ENCODE assay signal across 28 cellular contexts in the genomic region with DNA sequence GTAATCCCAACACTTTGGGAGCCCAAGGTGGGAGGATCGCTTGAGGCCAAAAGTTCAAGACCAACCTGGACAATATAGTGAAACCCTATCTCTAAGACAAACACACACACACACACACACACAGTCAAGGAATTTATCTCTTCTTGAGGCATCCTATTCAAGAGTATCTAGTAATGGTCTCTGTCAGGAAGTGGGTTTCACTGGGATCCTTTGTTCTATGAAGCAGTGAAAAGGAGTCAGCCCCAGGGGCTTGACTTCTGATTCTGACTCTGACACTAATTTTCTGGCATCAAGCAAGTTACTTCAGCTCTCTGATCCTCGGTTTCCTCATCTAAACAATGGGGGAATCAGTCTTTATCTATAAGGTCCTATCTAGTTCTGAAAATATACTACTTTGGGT.
"Had no signal": no experiment of that assay in that cellular context is flagged by ENCODE, and none has a peak within 500 bp of the region (broad histone marks: within the 10 kb centered on the region; RNA-seq: fewer than 3 reads in every experiment).

No MANE protein-coding gene starts in this region.

- H3K4me3 ChIP-seq: neural progenitor cell, ovary, psoas muscle, right lobe of liver, sigmoid colon, stomach, thoracic aorta, thyroid gland, tibial nerve, upper lobe of left lung, vagina had no signal

- H3K27ac ChIP-seq: neural progenitor cell, ovary, parathyroid adenoma, psoas muscle, right lobe of liver, sigmoid colon, stomach, thoracic aorta, thyroid gland, tibial nerve, upper lobe of left lung, vagina had no signal

- H3K4me2 ChIP-seq: neural progenitor cell had no signal

- H3K79me2 ChIP-seq: parathyroid adenoma had no signal

- H3K4me3 Mint-ChIP-seq: natural killer cell treated with Interleukin-12 subunit alpha and Interleukin-12 subunit beta and Interleukin-15 and Interleukin-18, amount 100 ng/mL, for 72 hours; nephron progenitor cell; neural progenitor cell; stimulated activated effector memory CD8-positive, alpha-beta T cell treated with anti-CD3 and anti-CD28 coated beads, Interleukin-12 subunit alpha, Interleukin-12 subunit beta, amount 100 ng/mL, for 72 hours; stimulated activated naive B cell treated with anti-CD40 and anti-IgM and Interleukin-4, amounts not matched to agents 10 μg/mL and 1 μg/mL and 100 μg/mL, for 72 hours; stimulated activated naive CD8-positive, alpha-beta T cell treated with anti-CD3 and anti-CD28 coated beads, Interleukin-15, Interleukin-2, amounts not matched to agents 100 ng/mL and 50 ng/mL, for 24 hours had no signal

- H3K9me3 Mint-ChIP-seq: natural killer cell treated with Interleukin-12 subunit alpha and Interleukin-12 subunit beta and Interleukin-15 and Interleukin-18, amount 100 ng/mL, for 72 hours; neural progenitor cell; stimulated activated effector memory CD8-positive, alpha-beta T cell treated with anti-CD3 and anti-CD28 coated beads, Interleukin-12 subunit alpha, Interleukin-12 subunit beta, amount 100 ng/mL, for 72 hours; stimulated activated naive B cell treated with anti-CD40 and anti-IgM and Interleukin-4, amounts not matched to agents 10 μg/mL and 1 μg/mL and 100 μg/mL, for 72 hours; stimulated activated naive CD8-positive, alpha-beta T cell treated with anti-CD3 and anti-CD28 coated beads, Interleukin-15, Interleukin-2, amounts not matched to agents 100 ng/mL and 50 ng/mL, for 24 hours had no signal

- H3K36me3 Mint-ChIP-seq: natural killer cell treated with Interleukin-12 subunit alpha and Interleukin-12 subunit beta and Interleukin-15 and Interleukin-18, amount 100 ng/mL, for 72 hours; neural progenitor cell; stimulated activated effector memory CD8-positive, alpha-beta T cell treated with anti-CD3 and anti-CD28 coated beads, Interleukin-12 subunit alpha, Interleukin-12 subunit beta, amount 100 ng/mL, for 72 hours; stimulated activated naive B cell treated with anti-CD40 and anti-IgM and Interleukin-4, amounts not matched to agents 10 μg/mL and 1 μg/mL and 100 μg/mL, for 72 hours had no signal

- H3K27ac Mint-ChIP-seq: natural killer cell treated with Interleukin-12 subunit alpha and Interleukin-12 subunit beta and Interleukin-15 and Interleukin-18, amount 100 ng/mL, for 72 hours; nephron progenitor cell; neural progenitor cell; progenitor cell of endocrine pancreas; stimulated activated effector memory CD8-positive, alpha-beta T cell treated with anti-CD3 and anti-CD28 coated beads, Interleukin-12 subunit alpha, Interleukin-12 subunit beta, amount 100 ng/mL, for 72 hours; stimulated activated naive B cell treated with anti-CD40 and anti-IgM and Interleukin-4, amounts not matched to agents 10 μg/mL and 1 μg/mL and 100 μg/mL, for 72 hours; stimulated activated naive CD8-positive, alpha-beta T cell treated with anti-CD3 and anti-CD28 coated beads, Interleukin-15, Interleukin-2, amounts not matched to agents 100 ng/mL and 50 ng/mL, for 24 hours had no signal

- ATAC-seq: natural killer cell treated with Interleukin-12 subunit alpha and Interleukin-12 subunit beta and Interleukin-15 and Interleukin-18, amount 100 ng/mL, for 72 hours; psoas muscle; right cardiac atrium; right lobe of liver; stimulated activated effector memory CD8-positive, alpha-beta T cell treated with anti-CD3 and anti-CD28 coated beads, Interleukin-12 subunit alpha, Interleukin-12 subunit beta, amount 100 ng/mL, for 72 hours; stimulated activated naive B cell treated with anti-CD40 and anti-IgM and Interleukin-4, amounts not matched to agents 10 μg/mL and 1 μg/mL and 100 μg/mL, for 72 hours had no signal

- H3K4me1 ChIP-seq: neural progenitor cell, parathyroid adenoma, psoas muscle, right lobe of liver, sigmoid colon, stomach, thyroid gland, tibial nerve, upper lobe of left lung, vagina had no signal

- H3K9me3 ChIP-seq: ovary, psoas muscle, right lobe of liver, sigmoid colon, stomach, thoracic aorta, thyroid gland, tibial nerve, upper lobe of left lung, vagina had no signal

- H3K4me1 Mint-ChIP-seq: stimulated activated effector memory CD8-positive, alpha-beta T cell treated with anti-CD3 and anti-CD28 coated beads, Interleukin-12 subunit alpha, Interleukin-12 subunit beta, amount 100 ng/mL, for 72 hours had no signal

- H2AFZ ChIP-seq: neural progenitor cell, parathyroid adenoma had no signal

- DNase-seq: nephron progenitor cell; occipital lobe; ovary; posterior cingulate gyrus; right cardiac atrium; right lobe of liver; sigmoid colon; small intestine; stimulated activated CD4-positive, alpha-beta T cell treated with anti-CD3 and anti-CD28 coated beads, Interleukin-15, amount 100 ng/mL, for 24 hours; stimulated activated CD4-positive, alpha-beta T cell treated with anti-CD3 and anti-CD28 coated beads, Interleukin-2, amount 100 ng/mL, for 24 hours; stimulated activated CD4-positive, alpha-beta T cell treated with anti-CD3 and anti-CD28 coated beads, Interleukin-2, amount 100 ng/mL, for 48 hours; stimulated activated CD4-positive, alpha-beta T cell treated with anti-CD3 and anti-CD28 coated beads, Interleukin-4, amount 100 ng/mL, for 24 hours; stimulated activated naive B cell treated with anti-CD40 and anti-IgM and Interleukin-4, amounts not matched to agents 10 μg/mL and 1 μg/mL and 100 μg/mL, for 72 hours; stimulated activated naive CD4-positive, alpha-beta T cell treated with Interleukin-2 at 50 U/mL for 16 hours; stomach; trophoblast cell; upper lobe of left lung had no signal

- H3K27me3 Mint-ChIP-seq: stimulated activated naive B cell treated with anti-CD40 and anti-IgM and Interleukin-4, amounts not matched to agents 10 μg/mL and 1 μg/mL and 100 μg/mL, for 72 hours; stimulated activated naive CD8-positive, alpha-beta T cell treated with anti-CD3 and anti-CD28 coated beads, Interleukin-15, Interleukin-2, amounts not matched to agents 100 ng/mL and 50 ng/mL, for 24 hours had no signal

- H3K36me3 ChIP-seq: neural progenitor cell, ovary, right lobe of liver, sigmoid colon, stomach, thoracic aorta, thyroid gland, tibial nerve, upper lobe of left lung, vagina had no signal
